1 cellular context compared by ENCODE assay signal in genomic region chr17:62137734-62138624, GRCh38.
A peak's percentile ranks its signal among the peaks of the same experiment; 100 is the strongest.
TF ChIP-seq lines count a peak whose summit lies in the region.

No MANE protein-coding gene starts in this region.

TF ChIP-seq in endothelial cell of umbilical vein, 7 proteins besides CTCF, POLR2A, EP300 and RAD21:
- peak; percentile 74 for TF ChIP-seq EZH2 (IDR thresholded peaks at IDR 0.05; ENCODE audit: borderline replicate concordance, low read depth, low read length, severe bottlenecking)
